ENCODE assay signal across 1 cellular context in genomic region chr10:111076191-111076681, GRCh38.
TF ChIP-seq lines count a peak whose summit lies in the region.

No MANE protein-coding gene starts in this region.

TF ChIP-seq in H1, 55 proteins besides CTCF, POLR2A, EP300 and RAD21 (continued from another document):
- no peak for TF ChIP-seq RXRA (IDR thresholded peaks at IDR 0.05; ENCODE audit: insufficient read depth, low read depth, low read length)
- peak; percentile 53 for TF ChIP-seq KDM4A (IDR thresholded peaks at IDR 0.05; ENCODE audit: low read depth, low read length, severe bottlenecking)
- no peak for TF ChIP-seq BACH1 (IDR thresholded peaks at IDR 0.05; ENCODE audit: low read length)
- no peak for TF ChIP-seq SRF (IDR thresholded peaks at IDR 0.05; ENCODE audit: low read depth, low read length)
- TF ChIP-seq ASH2L (IDR thresholded peaks at IDR 0.05; ENCODE audit: low read length), result peak; percentile 68
- 0 out of 2 replicates have a peak, but pooled peaks have one; percentile 5 for TF ChIP-seq TEAD4 (IDR thresholded peaks at IDR 0.05; ENCODE audit: low read depth, low read length)
- no peak; the same call in 1 of the 2 replicates for TF ChIP-seq BRCA1 (IDR thresholded peaks at IDR 0.05; ENCODE audit: low read depth, low read length)
- TF ChIP-seq GABPA (IDR thresholded peaks at IDR 0.05; ENCODE audit: borderline replicate concordance, insufficient read depth, low read length), result no peak
- no peak for TF ChIP-seq HDAC2 (IDR thresholded peaks at IDR 0.05; ENCODE audit: borderline replicate concordance in 1 of 2, low read depth in 2 of 2, low read length in 2 of 2)
- TF ChIP-seq CREB1 (IDR thresholded peaks at IDR 0.05), result peak; percentile 49
- TF ChIP-seq CHD2 (IDR thresholded peaks at IDR 0.05; ENCODE audit: low read length), result no peak
- TF ChIP-seq CHD7 (IDR thresholded peaks at IDR 0.05; ENCODE audit: insufficient replicate concordance, low read length), result no peak
- no peak for TF ChIP-seq KDM1A (IDR thresholded peaks at IDR 0.05; ENCODE audit: borderline replicate concordance, low read length)
- TF ChIP-seq YY1 (IDR thresholded peaks at IDR 0.05; ENCODE audit: low read depth, low read length), result peak; percentile 55; the same call in 1 of the 2 replicates
- 0 out of 2 replicates have a peak, but pooled peaks have one; percentile 14 for TF ChIP-seq POLR2AphosphoS5 (IDR thresholded peaks at IDR 0.05; ENCODE audit: low read depth, low read length)
- TF ChIP-seq EZH2 (IDR thresholded peaks at IDR 0.05; ENCODE audit: low read depth, low read length, severe bottlenecking), result peak; percentile 45
- TF ChIP-seq, protein P1, sequence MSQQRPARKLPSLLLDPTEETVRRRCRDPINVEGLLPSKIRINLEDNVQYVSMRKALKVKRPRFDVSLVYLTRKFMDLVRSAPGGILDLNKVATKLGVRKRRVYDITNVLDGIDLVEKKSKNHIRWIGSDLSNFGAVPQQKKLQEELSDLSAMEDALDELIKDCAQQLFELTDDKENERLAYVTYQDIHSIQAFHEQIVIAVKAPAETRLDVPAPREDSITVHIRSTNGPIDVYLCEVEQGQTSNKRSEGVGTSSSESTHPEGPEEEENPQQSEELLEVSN (IDR thresholded peaks at IDR 0.05), result peak; percentile 56; the same call in 1 of the 2 replicates
- TF ChIP-seq PHF8 (conservative IDR thresholded peaks at IDR 0.05; ENCODE audit: low read depth, low read length), result no peak
- TF ChIP-seq FOSL1 (IDR thresholded peaks at IDR 0.05; ENCODE audit: insufficient read depth, low read depth, low read length), result no peak
- TF ChIP-seq SIN3A (conservative IDR thresholded peaks at IDR 0.05 in 1 of 2, IDR thresholded peaks at IDR 0.05 in 1 of 2; ENCODE audit: low read depth in 1 of 2, low read length in 2 of 2), result no peak
- TF ChIP-seq BCL11A (IDR thresholded peaks at IDR 0.05; ENCODE audit: low read depth in 2 of 2, low read length in 2 of 2), result no peak
- no peak for TF ChIP-seq JUN (IDR thresholded peaks at IDR 0.05; ENCODE audit: low read depth, low read length)
- TF ChIP-seq JUND (IDR thresholded peaks at IDR 0.05; ENCODE audit: low read length), result no peak
- TF ChIP-seq CHD1 (IDR thresholded peaks at IDR 0.05; ENCODE audit: low read depth, low read length), result no peak
TF ChIP-seq in H1: peak in this region for 8.
